ENCODE assay signal across 15 cellular contexts in genomic region chr1:213397638-213398037, GRCh38.
DNase-seq lines count a peak whose midpoint lies in the region; ATAC-seq and TF ChIP-seq lines count a peak whose summit lies in the region.
"Had no signal": no experiment of that assay in that cellular context is flagged by ENCODE, and none has a peak within 500 bp of the region (broad histone marks: within the 10 kb centered on the region; RNA-seq: fewer than 3 reads in every experiment).

No MANE protein-coding gene starts in this region.

- no peak for TF ChIP-seq POLR2A in GM18505 (IDR thresholded peaks at IDR 0.05; ENCODE audit: borderline replicate concordance, extremely low read depth, insufficient read depth, insufficient read length)

- no peak for ATAC-seq in GM18505 (IDR thresholded peaks at IDR 0.05; ENCODE audit: unreplicated experiment)
- ATAC-seq: GM23338 had no signal

- DNase-seq in COLO829 (ENCODE audit: low spot score), result peak; percentile 77
- peak; percentile 5 for DNase-seq in RPMI7951 (ENCODE audit: low read depth)
- DNase-seq in medulla oblongata (ENCODE audit: extremely low spot score), result peak; percentile 13
- peak; percentile 21 for DNase-seq in pons (ENCODE audit: low spot score)
- no peak for DNase-seq in hepatic stellate cell (ENCODE audit: low spot score)
- no peak for DNase-seq in NCI-H1417 (lab: John Stamatoyannopoulos, UW)
- DNase-seq: ACHN; BE2C; C1 segment of cervical spinal cord; Caco-2; CD4-positive, CD25-positive, alpha-beta regulatory T cell; CD8-positive, alpha-beta memory T cell; HCEC 1CT had no signal

Comparison
In these comparisons a context has a peak if more than half of its experiments do, and no peak if none do; other contexts are left out.
1. DNase-seq: peak in COLO829 (single experiment), RPMI7951 (single experiment), medulla oblongata (single experiment) and pons (single experiment); none in hepatic stellate cell (single experiment) and NCI-H1417 (0 of 3).